Comparison of ENCODE assay signal across 20 cellular contexts in genomic region chr3:167305340-167305739, GRCh38.
A peak's percentile ranks its signal among the peaks of the same experiment; 100 is the strongest.
DNase-seq lines count a peak whose midpoint lies in the region; ATAC-seq and TF ChIP-seq lines count a peak whose summit lies in the region.
"Had no signal": no experiment of that assay in that cellular context is flagged by ENCODE, and none has a peak within 500 bp of the region (broad histone marks: within the 10 kb centered on the region; RNA-seq: fewer than 3 reads in every experiment).

No MANE protein-coding gene starts in this region.

- H3K4me1 ChIP-seq in PC-3 (ENCODE audit: insufficient read depth, low read length), result peaks cover 20% of the 10 kb centered on the region; the same call in 1 of the 2 replicates
- H3K4me1 ChIP-seq: BLaER1, Caco-2 had no signal

- H3K79me2 ChIP-seq in PC-3 (ENCODE audit: low read length), result no peaks in the 10 kb centered on the region

- DNase-seq in A172 (ENCODE audit: low spot score), result peak; percentile 16
- DNase-seq in ELR (ENCODE audit: low read depth), result peak; percentile 40
- DNase-seq in PC-3, result peak; percentile 47
- DNase-seq in foreskin melanocyte, result peak; percentile 0
- DNase-seq in NCI-H2029 treated with DMSO at 0.1 percent for 48 hours (lab: John Stamatoyannopoulos, UW), result no peak
- DNase-seq in SKM-1 (lab: John Stamatoyannopoulos, UW; ENCODE audit: unreplicated experiment), result no peak
- no peak for DNase-seq in activated CD4-positive, alpha-beta T cell treated with anti-CD3 and anti-CD28 coated beads for 4 hours
- DNase-seq: Caco-2; CD4-positive, CD25-positive, alpha-beta regulatory T cell; CD8-positive, alpha-beta T cell; DMS153; DND-41; GDM1; GM23248; H7; HCEC 1CT had no signal

- H3F3A ChIP-seq in PC-3 (ENCODE audit: low read length, unreplicated experiment), result no peaks in the 10 kb centered on the region

- H4K20me1 ChIP-seq in PC-3 (ENCODE audit: low read length), result no peaks in the 10 kb centered on the region
- H4K20me1 ChIP-seq: BLaER1 had no signal

- H3K27me3 ChIP-seq in PC-3 (ENCODE audit: low read length), result no peaks in the 10 kb centered on the region
- H3K27me3 ChIP-seq: BLaER1 had no signal

- no peaks in the 10 kb centered on the region for H3K36me3 ChIP-seq in PC-3 (ENCODE audit: low read depth, low read length)
- H3K36me3 ChIP-seq: BLaER1 had no signal

- no peaks in the 10 kb centered on the region for H3K9me2 ChIP-seq in PC-3 (replicated peaks; ENCODE audit: low read length)

- H3K4me2 ChIP-seq in PC-3 (ENCODE audit: low read length), result no peak overlapping the region
- H3K4me2 ChIP-seq: BLaER1 had no signal

- H3K27ac ChIP-seq in PC-3 (ENCODE audit: low read length), result no peak overlapping the region
- H3K27ac ChIP-seq: BLaER1, C4-2B, GM23248 had no signal

- BruUV-seq in PC-3 (replicated peaks; lab: Mats Ljungman, UMichigan), result no TSS peak

- H3K9ac ChIP-seq in PC-3 (ENCODE audit: low read length), result no peak overlapping the region
- H3K9ac ChIP-seq: BLaER1, GM23248 had no signal

- intact Hi-C loops in PC-3 (cut with micrococcal nuclease), result loop anchor here (5.0 kb wide), 1 partner anchor 178 kb away; no protein-coding TSS in a partner anchor

- POLR2A ChIA-PET in PC-3 (lab: Charles Lee; ENCODE audit: unreplicated experiment), result no interaction called here

- ATAC-seq in PC-3, result peak; percentile 77
- ATAC-seq in GM21526 (IDR thresholded peaks at IDR 0.05; ENCODE audit: low FRiP score, unreplicated experiment), result no peak
- ATAC-seq: CD8-positive, alpha-beta T cell; GM12878 had no signal

- H3K9me3 ChIP-seq in PC-3 (ENCODE audit: low read length), result no peaks in the 10 kb centered on the region
- H3K9me3 ChIP-seq: BLaER1, Caco-2 had no signal

- no peak overlapping the region for H3K4me3 ChIP-seq in PC-3 (ENCODE audit: low read length)
- H3K4me3 ChIP-seq: BLaER1, GM12878, GM23248 had no signal

- no peak for TF ChIP-seq CTCF in PC-3 (conservative IDR thresholded peaks at IDR 0.05; ENCODE audit: low read depth, low read length)

- CTCF ChIA-PET in PC-3 (lab: Charles Lee), result no interaction called here

- no peak overlapping the region for H2AFZ ChIP-seq in PC-3 (ENCODE audit: low read length)
- H2AFZ ChIP-seq: GM23248 had no signal

Comparison
In these comparisons a context has a peak if more than half of its experiments do, and no peak if none do; other contexts are left out.
1. DNase-seq: peak in A172 (single experiment), ELR (single experiment), PC-3 (single experiment) and foreskin melanocyte (single experiment); none in NCI-H2029 treated with DMSO at 0.1 percent for 48 hours (single experiment), SKM-1 (single experiment) and activated CD4-positive, alpha-beta T cell treated with anti-CD3 and anti-CD28 coated beads for 4 hours (0 of 2).